In the genomic region with DNA sequence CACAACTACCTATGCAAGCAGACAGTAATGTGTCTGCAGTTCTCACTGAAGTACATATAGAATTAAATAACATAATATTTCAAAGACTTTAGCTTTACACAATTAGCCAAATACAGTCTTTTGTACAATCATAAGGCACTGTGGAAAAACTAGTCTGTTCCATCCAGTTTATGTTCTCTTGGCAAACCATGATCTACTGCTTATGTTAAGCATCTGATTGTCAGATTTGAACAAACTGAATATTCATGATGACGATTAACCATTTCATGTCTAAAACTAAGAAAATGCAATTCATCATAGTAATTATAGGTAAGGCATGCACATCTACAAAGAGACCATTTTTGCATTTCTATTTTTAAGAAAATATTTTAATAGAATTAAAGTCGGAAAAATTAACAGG, we compare ENCODE assay signal across 1 cellular context.
TF ChIP-seq lines count a peak whose summit lies in the region.

No MANE protein-coding gene starts in this region.

TF ChIP-seq in IMR-90, 13 proteins besides CTCF, POLR2A, EP300 and RAD21 (continued from another document):
- TF ChIP-seq MAFK (IDR thresholded peaks at IDR 0.05; ENCODE audit: low read depth, low read length) (no peak), SMC3 (IDR thresholded peaks at IDR 0.05; ENCODE audit: low read depth, low read length) (no peak), NFE2L2 (IDR thresholded peaks at IDR 0.05; ENCODE audit: low read depth, low read length) (no peak)
